ENCODE assay signal across 9 cellular contexts in genomic region chr11:72668645-72669347, GRCh38. TPM values are rescaled to one million over a fixed set of nuclear protein-coding genes. Genes with fewer than 3 reads are reported as not detected.
DNase-seq lines count a peak whose midpoint lies in the region; ATAC-seq and TF ChIP-seq lines count a peak whose summit lies in the region.
"Had no signal": no experiment of that assay in that cellular context is flagged by ENCODE, and none has a peak within 500 bp of the region (broad histone marks: within the 10 kb centered on the region; RNA-seq: fewer than 3 reads in every experiment).

No MANE protein-coding gene starts in this region.

- no peak overlapping the region for H3K4me3 ChIP-seq in left lung
- no peak overlapping the region for H3K4me3 ChIP-seq in mucosa of descending colon

- peaks cover 0 to 11% of the 10 kb centered on the region in 2 donors for H3K9me3 ChIP-seq in left lung
- peaks cover 8% of the 10 kb centered on the region for H3K9me3 ChIP-seq in mucosa of descending colon

- H3K4me1 ChIP-seq in left lung (no peaks in the 10 kb centered on the region), mucosa of descending colon (ENCODE audit: low read depth) (no peaks in the 10 kb centered on the region)

- peaks cover 5 to 78% of the 10 kb centered on the region in 2 donors for H3K27me3 ChIP-seq in left lung

- peak overlapping the region; percentile 31 for H3K27ac Mint-ChIP-seq in activated T-cell treated with anti-CD3 and anti-CD28 coated beads, Interleukin-2, amount 50 U/mL, for 72 hours

- H3K27ac ChIP-seq in left lung: no peak overlapping the region

- H3K36me3 Mint-ChIP-seq in activated T-cell treated with anti-CD3 and anti-CD28 coated beads, Interleukin-2, amount 50 U/mL, for 72 hours (ENCODE audit: insufficient read depth in 2 of 2): peaks cover 3 to 7% of the 10 kb centered on the region in 2 donors

- peak; percentile 23 for DNase-seq in A172 (ENCODE audit: low spot score)
- peak; percentile 79 to 89 for DNase-seq in activated T-cell treated with anti-CD3 and anti-CD28 coated beads, Interleukin-2, amount 50 U/mL, for 72 hours
- no peak for DNase-seq in cerebellar nuclear complex (lab: John Stamatoyannopoulos, UW)
- DNase-seq in islet precursor cell: no peak
- DNase-seq in left lung: no peak
- no peak for DNase-seq in mucosa of descending colon
- DNase-seq: NCI-H1694 treated with DMSO at 0.1 percent for 48 hours had no signal

- TF ChIP-seq CTCF in left lung (IDR thresholded peaks at IDR 0.05): no peak
- no peak for TF ChIP-seq CTCF in mucosa of descending colon (IDR thresholded peaks at IDR 0.05)

- intact Hi-C loops in left lung (cut with DNase I) (no loop called here), mucosa of descending colon (cut with DNase I, micrococcal nuclease) (no loop called here)

- peaks cover 15% of the 10 kb centered on the region for H3K4me1 Mint-ChIP-seq in activated T-cell treated with anti-CD3 and anti-CD28 coated beads, Interleukin-2, amount 50 U/mL, for 72 hours (ENCODE audit: low read depth)

- H3K36me3 ChIP-seq in left lung (no peaks in the 10 kb centered on the region), mucosa of descending colon (ENCODE audit: low read depth) (no peaks in the 10 kb centered on the region)

- peaks cover 0 to 2% of the 10 kb centered on the region in 2 donors for H3K9me3 Mint-ChIP-seq in activated T-cell treated with anti-CD3 and anti-CD28 coated beads, Interleukin-2, amount 50 U/mL, for 72 hours

- ATAC-seq in GM19025 (IDR thresholded peaks at IDR 0.05; ENCODE audit: low read depth, unreplicated experiment) (peak; percentile 82), HG03066 (IDR thresholded peaks at IDR 0.05; ENCODE audit: low read depth, unreplicated experiment) (peak; percentile 78), left lung (no peak), mucosa of descending colon (no peak)
- ATAC-seq in activated T-cell treated with anti-CD3 and anti-CD28 coated beads, Interleukin-2, amount 50 U/mL, for 72 hours (replicated peaks in 1 of 2): peak; percentile 92 to 94

- H3K4me3 Mint-ChIP-seq in activated T-cell treated with anti-CD3 and anti-CD28 coated beads, Interleukin-2, amount 50 U/mL, for 72 hours: peak overlapping the region; percentile 20 to 30

- H3K27me3 Mint-ChIP-seq in activated T-cell treated with anti-CD3 and anti-CD28 coated beads, Interleukin-2, amount 50 U/mL, for 72 hours (ENCODE audit: low read depth): peaks cover 40% of the 10 kb centered on the region

RNA-seq across cellular contexts. Expression of gene PDE2A, which starts 5.4 kb away (rescaled TPM):
- total RNA-seq in A172 (2014; rRNA removed; shearing (Covaris generic)): 6.5 and 8.8 TPM in 2 replicates
- total RNA-seq in activated T-cell treated with anti-CD3 and anti-CD28 coated beads, Interleukin-2, amount 50 U/mL, for 72 hours: 1 to 10 TPM in 1 of 2 donors, under 1 TPM in 1; 0.77 to 1.7 TPM
- total RNA-seq in left lung: 10 to 100 TPM in 1 of 2 donors, 1 to 10 TPM in 1; 9.7 to 13.8 TPM
- total RNA-seq in mucosa of descending colon: 10 to 100 TPM in 1 of 3 donors, 1 to 10 TPM in 2; 7.0 to 45.9 (median 9.6) TPM

Comparison
In these comparisons a context has a peak if more than half of its experiments do, and no peak if none do; other contexts are left out.
1. DNase-seq: peak in A172 (single experiment) and activated T-cell treated with anti-CD3 and anti-CD28 coated beads, Interleukin-2, amount 50 U/mL, for 72 hours (2 of 2); none in cerebellar nuclear complex (0 of 2), islet precursor cell (single experiment), left lung (0 of 2) and mucosa of descending colon (0 of 3).
2. ATAC-seq: peak in GM19025 (single experiment), HG03066 (single experiment) and activated T-cell treated with anti-CD3 and anti-CD28 coated beads, Interleukin-2, amount 50 U/mL, for 72 hours (2 of 2); none in left lung (single experiment) and mucosa of descending colon (single experiment).